ENCODE assay signal across 12 cellular contexts in genomic region chr12:107448198-107448597, GRCh38.
DNase-seq lines count a peak whose midpoint lies in the region; TF ChIP-seq lines count a peak whose summit lies in the region.
"Had no signal": no experiment of that assay in that cellular context is flagged by ENCODE, and none has a peak within 500 bp of the region (broad histone marks: within the 10 kb centered on the region; RNA-seq: fewer than 3 reads in every experiment).

No MANE protein-coding gene starts in this region.

- no peak overlapping the region for H3K4me3 Mint-ChIP-seq in T-helper 2 cell treated with Interferon-gamma antibody and Interleukin-4, amounts not matched to agents 5 μg/mL and 100 μg/mL, for 36 hours
- H3K4me3 Mint-ChIP-seq: naive B cell had no signal

- peak; percentile 71 for TF ChIP-seq CTCF in 22Rv1 (IDR thresholded peaks at IDR 0.05)
- TF ChIP-seq CTCF in foreskin fibroblast (IDR thresholded peaks at IDR 0.05; ENCODE audit: low read depth, low read length) = peak; percentile 39

- H3K27me3 Mint-ChIP-seq in T-helper 2 cell treated with Interferon-gamma antibody and Interleukin-4, amounts not matched to agents 5 μg/mL and 100 μg/mL, for 36 hours (ENCODE audit: low read depth) = no peaks in the 10 kb centered on the region

- H3K27ac ChIP-seq in 22Rv1 = no peak overlapping the region

- H3K4me3 ChIP-seq in foreskin fibroblast (ENCODE audit: low read depth in 1 of 2, low read length in 2 of 2) = no peak overlapping the region
- H3K4me3 ChIP-seq: HAP-1 had no signal

- DNase-seq in G401 (ENCODE audit: low spot score) (peak; percentile 13), OCI-M1 (lab: John Stamatoyannopoulos, UW) (peak; percentile 6), foreskin fibroblast (peak in 1 of 2 donors; percentile 28), OCI-M2 (lab: John Stamatoyannopoulos, UW; ENCODE audit: unreplicated experiment) (no peak), superior temporal gyrus (ENCODE audit: extremely low spot score) (no peak), occipital lobe (lab: John Stamatoyannopoulos, UW) (no peak)
- DNase-seq in T-helper 2 cell treated with Interferon-gamma antibody and Interleukin-4, amounts not matched to agents 5 μg/mL and 100 μg/mL, for 36 hours (ENCODE audit: low spot score) = no peak
- DNase-seq: activated T-cell treated with anti-CD3 and anti-CD28 coated beads, Interleukin-2, amount 50 U/mL, for 1 hour; naive B cell; SIG-M5 had no signal

- no peaks in the 10 kb centered on the region for H3K36me3 Mint-ChIP-seq in T-helper 2 cell treated with Interferon-gamma antibody and Interleukin-4, amounts not matched to agents 5 μg/mL and 100 μg/mL, for 36 hours (ENCODE audit: low read depth)

- no peaks in the 10 kb centered on the region for H3K4me1 Mint-ChIP-seq in T-helper 2 cell treated with Interferon-gamma antibody and Interleukin-4, amounts not matched to agents 5 μg/mL and 100 μg/mL, for 36 hours (ENCODE audit: low read depth)

- no peaks in the 10 kb centered on the region for H3K9me3 Mint-ChIP-seq in T-helper 2 cell treated with Interferon-gamma antibody and Interleukin-4, amounts not matched to agents 5 μg/mL and 100 μg/mL, for 36 hours

- in situ Hi-C loops in G401 (cut with HindIII; ENCODE audit: low sequenced_read_pairs) = no loop called here

- H3K27ac Mint-ChIP-seq in T-helper 2 cell treated with Interferon-gamma antibody and Interleukin-4, amounts not matched to agents 5 μg/mL and 100 μg/mL, for 36 hours = no peak overlapping the region
- H3K27ac Mint-ChIP-seq: naive B cell had no signal

Comparison
In these comparisons a context has a peak if more than half of its experiments do, and no peak if none do; other contexts are left out.
1. DNase-seq: peak in G401 (single experiment) and OCI-M1 (single experiment); none in T-helper 2 cell treated with Interferon-gamma antibody and Interleukin-4, amounts not matched to agents 5 μg/mL and 100 μg/mL, for 36 hours (single experiment), OCI-M2 (single experiment), superior temporal gyrus (single experiment) and occipital lobe (single experiment).